ENCODE assay signal across 11 cellular contexts in genomic region chr10:103281753-103282152, GRCh38. TPM values are rescaled to one million over a fixed set of nuclear protein-coding genes. Genes with fewer than 3 reads are reported as not detected.
DNase-seq lines count a peak whose midpoint lies in the region; ATAC-seq, FAIRE-seq and TF ChIP-seq lines count a peak whose summit lies in the region.
"Had no signal": no experiment of that assay in that cellular context is flagged by ENCODE, and none has a peak within 500 bp of the region (broad histone marks: within the 10 kb centered on the region; RNA-seq: fewer than 3 reads in every experiment).

No MANE protein-coding gene starts in this region.

- TF ChIP-seq CTCF in A549 (IDR thresholded peaks at IDR 0.05): no peak
- TF ChIP-seq CTCF in hepatocyte (IDR thresholded peaks at IDR 0.05; ENCODE audit: poor library complexity): no peak

- no peak for ATAC-seq in A549
- no peak for ATAC-seq in HG03442 (IDR thresholded peaks at IDR 0.05; ENCODE audit: unreplicated experiment)
- ATAC-seq in GM19023 (IDR thresholded peaks at IDR 0.05; ENCODE audit: unreplicated experiment): no peak

- 71% methylated on average over 10 of the region's 14 CpGs for WGBS in A549 (ENCODE audit: missing lambda C conversion rate)
- WGBS in hepatocyte (ENCODE audit: low lambda C conversion rate, missing lambda C conversion rate): 4% methylated on average over 14 of the region's 14 CpGs

- H3K4me3 Mint-ChIP-seq in activated naive CD4-positive, alpha-beta T cell treated with anti-CD3 and anti-CD28 coated beads, Interleukin-2, amount 10 ng/mL, durations not matched to agents 7 days and 5 days: no peak overlapping the region

- no peak for FAIRE-seq in A549 (lab: Jason Lieb, UNC)

- H3K36me3 Mint-ChIP-seq in activated naive CD4-positive, alpha-beta T cell treated with anti-CD3 and anti-CD28 coated beads, Interleukin-2, amount 10 ng/mL, durations not matched to agents 7 days and 5 days: peaks cover 2% of the 10 kb centered on the region

- TF ChIP-seq EP300 in A549 (IDR thresholded peaks at IDR 0.05): no peak

- H3K36me3 ChIP-seq in hepatocyte (replicated peaks; ENCODE audit: insufficient read depth, low read depth): no peaks in the 10 kb centered on the region
- H3K36me3 ChIP-seq: neutrophil, SJSA1 had no signal

- CTCF ChIA-PET in A549 (lab: Yijun Ruan, JAX): interaction anchor here (1.1 to 1.9 kb wide), 3 partner anchors 10 to 52 kb away, joined by 4 read pairs; no protein-coding TSS in a partner anchor
- CTCF ChIA-PET in activated naive CD4-positive, alpha-beta T cell treated with anti-CD3 and anti-CD28 coated beads, Interleukin-2, amount 10 ng/mL, durations not matched to agents 7 days and 5 days (lab: Charles Lee): no interaction called here

- H3K4me1 ChIP-seq in A549: peaks cover 12% of the 10 kb centered on the region
- no peaks in the 10 kb centered on the region for H3K4me1 ChIP-seq in hepatocyte (ENCODE audit: insufficient read depth)

- H3K4me3 ChIP-seq in A549: no peak overlapping the region
- no peak overlapping the region for H3K4me3 ChIP-seq in hepatocyte
- H3K4me3 ChIP-seq: SJSA1 had no signal

- H3K27me3 Mint-ChIP-seq in activated naive CD4-positive, alpha-beta T cell treated with anti-CD3 and anti-CD28 coated beads, Interleukin-2, amount 10 ng/mL, durations not matched to agents 7 days and 5 days: peaks cover 65% of the 10 kb centered on the region

- peaks cover 52% of the 10 kb centered on the region for H3K27me3 ChIP-seq in hepatocyte

- no peaks in the 10 kb centered on the region for H3K9me2 ChIP-seq in hepatocyte (replicated peaks; ENCODE audit: insufficient read depth)

- POLR2A ChIA-PET in A549 (lab: Yijun Ruan, JAX): no interaction called here

- H3K27ac ChIP-seq in A549 (no peak overlapping the region), hepatocyte (no peak overlapping the region)
- H3K27ac ChIP-seq: neutrophil, SJSA1 had no signal

- H3K4me2 ChIP-seq in A549: peak overlapping the region; percentile 27; the same call in 2 of the 3 replicates
- no peak overlapping the region for H3K4me2 ChIP-seq in hepatocyte

- no peak for TF ChIP-seq POLR2A in A549 (IDR thresholded peaks at IDR 0.05; ENCODE audit: low read length)

- no peak overlapping the region for H3K27ac Mint-ChIP-seq in activated naive CD4-positive, alpha-beta T cell treated with anti-CD3 and anti-CD28 coated beads, Interleukin-2, amount 10 ng/mL, durations not matched to agents 7 days and 5 days

- peaks cover 3% of the 10 kb centered on the region for H3K9me3 Mint-ChIP-seq in activated naive CD4-positive, alpha-beta T cell treated with anti-CD3 and anti-CD28 coated beads, Interleukin-2, amount 10 ng/mL, durations not matched to agents 7 days and 5 days

- no peak for DNase-seq in A549 (ENCODE audit: low read depth in 1 of 2, low spot score in 1 of 2)
- peak; percentile 66 for DNase-seq in LHCN-M2 (ENCODE audit: low read depth)
- peak; percentile 98 for DNase-seq in NCI-H82 (lab: John Stamatoyannopoulos, UW)
- DNase-seq in hepatocyte (ENCODE audit: low spot score): peak; percentile 65
- no peak for DNase-seq in activated naive CD4-positive, alpha-beta T cell treated with anti-CD3 and anti-CD28 coated beads, Interleukin-2, amount 10 ng/mL, durations not matched to agents 7 days and 5 days
- DNase-seq in germinal center (ENCODE audit: low spot score): no peak
- DNase-seq: activated gamma-delta T cell had no signal

- H3K9me3 ChIP-seq in A549 (0 out of 3 replicates have a peak, but pooled peaks cover 2% of the 10 kb centered on the region), hepatocyte (ENCODE audit: low read depth) (no peaks in the 10 kb centered on the region)
- H3K9me3 ChIP-seq: neutrophil had no signal

- no peak overlapping the region for H2AFZ ChIP-seq in hepatocyte

- no peaks in the 10 kb centered on the region for H4K20me1 ChIP-seq in hepatocyte (ENCODE audit: insufficient read depth, poor library complexity, severe bottlenecking)

- H3K4me1 Mint-ChIP-seq in activated naive CD4-positive, alpha-beta T cell treated with anti-CD3 and anti-CD28 coated beads, Interleukin-2, amount 10 ng/mL, durations not matched to agents 7 days and 5 days: peaks cover 8% of the 10 kb centered on the region

- no peak for TF ChIP-seq RAD21 in A549 (conservative IDR thresholded peaks at IDR 0.05 in 1 of 2, IDR thresholded peaks at IDR 0.05 in 1 of 2)

- no peaks in the 10 kb centered on the region for H3K79me2 ChIP-seq in hepatocyte

TF ChIP-seq in A549, 52 proteins besides CTCF, POLR2A, EP300 and RAD21:
- no peak for TF ChIP-seq MAX (IDR thresholded peaks at IDR 0.05)
- no peak for TF ChIP-seq BCL3 (IDR thresholded peaks at IDR 0.05)

RNA-seq across cellular contexts. Expression of gene INA, which starts 4.8 kb away (rescaled TPM):
- polyA plus RNA-seq in A549 (2011; rRNA removed): 30.2 and 32.0 TPM in 2 replicates
- 15.0 and 15.7 TPM in 2 replicates for polyA plus RNA-seq in A549 (2012; cell fraction: cytosol; rRNA removed)
- 10.5 and 15.0 TPM in 2 replicates for polyA plus RNA-seq in A549 (2012; cell fraction: nucleus; rRNA removed)
- polyA plus RNA-seq in A549 (2017; fragmentation: RNase III; extraction: RNeasy Plus Mini Kit Qiagen cat#74134 plus additional on column Dnase treatment): 20.9 to 22.7 TPM (median 22.5 TPM) in 3 replicates
- polyA minus RNA-seq in A549 (2011; rRNA and poly(A)+ RNA removed): 9.8 and 10.0 TPM in 2 replicates
- total RNA-seq in LHCN-M2 (2014; rRNA removed): not detected in 2 replicates
- polyA plus RNA-seq in LHCN-M2 (2012): 0.05 TPM
- total RNA-seq in hepatocyte: 0.16 and 0.93 TPM in 2 replicates
- 0.71 TPM in 1 of 2 replicates, not detected in the other for polyA plus RNA-seq in hepatocyte

RNA-seq across cellular contexts. Expression of gene RPEL1, which starts 36.1 kb away (rescaled TPM):
- polyA plus RNA-seq in A549 (2011; rRNA removed) (0.12 and 0.34 TPM in 2 replicates), A549 (2017; fragmentation: RNase III; extraction: RNeasy Plus Mini Kit Qiagen cat#74134 plus additional on column Dnase treatment) (0.13 to 0.20 TPM (median 0.16 TPM) in 3 replicates), hepatocyte (not detected in 2 replicates)
- 0.04 and 0.08 TPM in 2 replicates for polyA plus RNA-seq in A549 (2012; cell fraction: cytosol; rRNA removed)
- polyA plus RNA-seq in A549 (2012; cell fraction: nucleus; rRNA removed): 0.06 and 0.07 TPM in 2 replicates
- polyA minus RNA-seq in A549 (2011; rRNA and poly(A)+ RNA removed): 0.41 and 0.88 TPM in 2 replicates
- total RNA-seq in LHCN-M2 (2014; rRNA removed) (not detected in 2 replicates), hepatocyte (0.10 TPM in 1 of 2 replicates, not detected in the other)
- 0.02 TPM for polyA plus RNA-seq in LHCN-M2 (2012)

Comparison
In these comparisons a context has a peak if more than half of its experiments do, and no peak if none do; other contexts are left out.
1. DNase-seq: peak in LHCN-M2 (single experiment), NCI-H82 (single experiment) and hepatocyte (single experiment); none in A549 (0 of 2), activated naive CD4-positive, alpha-beta T cell treated with anti-CD3 and anti-CD28 coated beads, Interleukin-2, amount 10 ng/mL, durations not matched to agents 7 days and 5 days (single experiment) and germinal center (single experiment).